20 cellular contexts compared by ENCODE assay signal in genomic region chr4:116930329-116930728, GRCh38.
"Had no signal": no experiment of that assay in that cellular context is flagged by ENCODE, and none has a peak within 500 bp of the region (broad histone marks: within the 10 kb centered on the region; RNA-seq: fewer than 3 reads in every experiment).

No MANE protein-coding gene starts in this region.

- FAIRE-seq: urothelium cell line had no signal

- H3K27ac ChIP-seq: heart right ventricle, hepatocyte, left ventricle myocardium inferior, right atrium auricular region, skin epidermis, spleen, suprapubic skin, thoracic aorta, tibial artery, upper lobe of right lung had no signal

- H3K36me3 ChIP-seq: heart right ventricle, left ventricle myocardium inferior, right atrium auricular region, spleen, suprapubic skin, thoracic aorta, tibial artery, upper lobe of right lung had no signal

- H3K4me2 ChIP-seq: hepatocyte had no signal

- H3K4me3 ChIP-seq: heart right ventricle, hepatocyte, left ventricle myocardium inferior, lung, right atrium auricular region, skin epidermis, spleen, suprapubic skin, thoracic aorta, tibial artery, upper lobe of right lung had no signal

- ATAC-seq: heart right ventricle; naive thymus-derived CD8-positive, alpha-beta T cell; sciatic nerve; stimulated activated effector memory CD8-positive, alpha-beta T cell treated with anti-CD3 and anti-CD28 coated beads, Interleukin-12 subunit alpha, Interleukin-12 subunit beta, amount 100 ng/mL, for 72 hours; upper lobe of right lung had no signal

- H3K4me1 ChIP-seq: left ventricle myocardium inferior, right atrium auricular region, spleen, upper lobe of right lung had no signal

- H3K27me3 ChIP-seq: right atrium auricular region, upper lobe of right lung had no signal

- DNase-seq: heart right ventricle; islet precursor cell; left ventricle myocardium inferior; naive thymus-derived CD8-positive, alpha-beta T cell; nucleus accumbens; spleen; stimulated activated CD4-positive, alpha-beta T cell treated with anti-CD3 and anti-CD28 coated beads, Interleukin-4, amount 100 ng/mL, for 24 hours; stimulated activated naive CD4-positive, alpha-beta T cell; tibial artery; trophoblast cell; upper lobe of right lung had no signal

- H3K9me3 ChIP-seq: heart right ventricle, left ventricle myocardium inferior, right atrium auricular region, spleen, suprapubic skin, thoracic aorta, tibial artery, upper lobe of right lung had no signal

- H3K79me2 ChIP-seq: hepatocyte had no signal

- H2AFZ ChIP-seq: hepatocyte had no signal
